Comparison of ENCODE assay signal across 11 cellular contexts in the genomic region with DNA sequence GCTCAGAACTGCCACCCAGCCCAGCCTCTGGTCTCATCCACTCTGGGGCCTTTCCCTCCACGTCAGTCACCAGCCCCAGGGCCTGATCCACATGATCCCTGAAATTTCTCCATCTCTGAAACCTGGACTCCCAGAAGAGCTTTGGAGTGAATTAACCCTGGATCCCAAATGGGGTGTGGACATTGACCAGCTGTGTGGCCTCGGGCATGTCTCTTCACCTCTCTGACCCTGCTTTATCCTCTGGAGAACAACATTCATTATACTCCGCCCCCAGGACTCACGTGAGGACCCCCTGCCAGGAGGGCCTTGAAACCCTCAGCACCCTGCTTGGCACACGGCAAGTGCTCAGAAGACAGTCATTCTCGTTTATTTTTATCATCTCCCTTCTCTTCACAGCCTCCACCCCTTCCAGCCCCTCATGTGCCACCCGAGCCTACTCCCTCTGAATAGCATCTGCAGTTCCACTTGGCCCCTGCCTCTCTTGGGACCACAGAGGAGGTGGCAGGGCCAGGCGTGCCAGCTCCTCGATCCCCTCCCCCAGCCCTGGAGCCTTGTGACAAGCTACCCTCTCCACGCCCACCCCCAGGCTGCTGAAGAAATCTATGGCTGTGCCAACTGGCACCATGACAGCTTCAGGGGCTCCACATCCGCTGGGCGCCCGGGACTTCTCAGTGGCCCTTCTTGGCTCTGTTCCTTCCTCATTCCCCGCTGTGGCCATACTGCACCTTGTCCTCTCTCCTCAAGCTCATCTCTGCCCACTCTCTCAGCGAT. TPM values are rescaled to one million over a fixed set of nuclear protein-coding genes. Genes with fewer than 3 reads are reported as not detected.
DNase-seq lines count a peak whose midpoint lies in the region; ATAC-seq and TF ChIP-seq lines count a peak whose summit lies in the region.
"Had no signal": no experiment of that assay in that cellular context is flagged by ENCODE, and none has a peak within 500 bp of the region (broad histone marks: within the 10 kb centered on the region; RNA-seq: fewer than 3 reads in every experiment).

No MANE protein-coding gene starts in this region.

- WGBS in spleen, 5 donors: 52 to 73% (median 59%) methylated on average over 15 of the region's 15 CpGs

- TF ChIP-seq CTCF in dorsolateral prefrontal cortex (IDR thresholded peaks at IDR 0.05 in 54 of 56, conservative IDR thresholded peaks at IDR 0.05 in 2 of 56; ENCODE audit: low read depth in 1 of 56, partially characterized antibody in 56 of 56) (peak in 8 of 56 donors; percentile 2 to 30 (median 8)), type B pancreatic cell (conservative IDR thresholded peaks at IDR 0.05) (peak; percentile 10), vagina (IDR thresholded peaks at IDR 0.05) (no peak), spleen (IDR thresholded peaks at IDR 0.05 in 8 of 11, conservative IDR thresholded peaks at IDR 0.05 in 3 of 11) (peak in 1 of 11 experiments; percentile 2)

- peaks cover 37% of the 10 kb centered on the region for H3K4me1 Mint-ChIP-seq in type B pancreatic cell (ENCODE audit: unreplicated experiment)

- no peak overlapping the region for H3K4me3 Mint-ChIP-seq in type B pancreatic cell
- H3K4me3 Mint-ChIP-seq: dendritic cell treated with granulocyte-macrophage colony-stimulating factor and Interleukin-4, amounts not matched to agents 40 ng/mL and 50 ng/mL, for 4 days had no signal

- H3K9me3 Mint-ChIP-seq in type B pancreatic cell: no peaks in the 10 kb centered on the region
- H3K9me3 Mint-ChIP-seq: activated naive CD4-positive, alpha-beta T cell treated with anti-CD3 and anti-CD28 coated beads, Interleukin-2, amount 50 U/mL, for 72 hours; dendritic cell treated with granulocyte-macrophage colony-stimulating factor and Interleukin-4, amounts not matched to agents 40 ng/mL and 50 ng/mL, for 4 days had no signal

- no peaks in the 10 kb centered on the region for H3K36me3 Mint-ChIP-seq in type B pancreatic cell
- H3K36me3 Mint-ChIP-seq: activated naive CD4-positive, alpha-beta T cell treated with anti-CD3 and anti-CD28 coated beads, Interleukin-2, amount 50 U/mL, for 72 hours had no signal

- DNase-seq in left cardiac atrium (no peak), Right ventricle myocardium inferior (ENCODE audit: missing footprints) (no peak), NCI-H446 treated with DMSO at 0.1 percent for 48 hours (lab: John Stamatoyannopoulos, UW) (peak; percentile 82), dorsolateral prefrontal cortex (no peak), type B pancreatic cell (ENCODE audit: extremely low spot score, unreplicated experiment) (no peak), vagina (ENCODE audit: extremely low spot score in 2 of 2) (no peak), spleen (no peak)

- intact Hi-C loops in left cardiac atrium (cut with DNase I) (loop anchor here in 1 of 2 donors (1.0 kb wide), 1 partner anchor 83 kb away; no protein-coding TSS in a partner anchor), Right ventricle myocardium inferior (cut with DNase I) (loop anchor here (2.0 kb wide), 1 partner anchor 83 kb away; no protein-coding TSS in a partner anchor), dorsolateral prefrontal cortex (cut with DNase I) (no loop called here), vagina (cut with DNase I) (no loop called here), spleen (cut with DNase I; ENCODE audit: low total_unique reads) (no loop called here)

- H3K4me1 ChIP-seq in vagina (no peaks in the 10 kb centered on the region), spleen (peaks cover 0 to 48% (median 42%) of the 10 kb centered on the region in 6 donors)
- H3K4me1 ChIP-seq: prostate gland had no signal

- H3K4me3 ChIP-seq in dorsolateral prefrontal cortex (peak overlapping the region in 8 of 59 donors; percentile 8 to 24 (median 17)), vagina (no peak overlapping the region), spleen (no peak overlapping the region)
- H3K4me3 ChIP-seq: prostate gland had no signal

- H3K27ac ChIP-seq in dorsolateral prefrontal cortex (peak overlapping the region in 40 of 59 donors; percentile 3 to 78 (median 48)), vagina (no peak overlapping the region), spleen (peak overlapping the region in 1 of 8 donors; percentile 47)
- H3K27ac ChIP-seq: prostate gland had no signal

- no peaks in the 10 kb centered on the region for H3K9me3 ChIP-seq in vagina
- no peaks in the 10 kb centered on the region for H3K9me3 ChIP-seq in spleen
- H3K9me3 ChIP-seq: prostate gland had no signal

- H3K27me3 ChIP-seq in dorsolateral prefrontal cortex: no peaks in the 10 kb centered on the region
- no peaks in the 10 kb centered on the region for H3K27me3 ChIP-seq in vagina
- peaks cover 0 to 12% (median 0%) of the 10 kb centered on the region in 7 donors for H3K27me3 ChIP-seq in spleen (replicated peaks in 1 of 7)

- H3K27me3 Mint-ChIP-seq in type B pancreatic cell: peaks cover 18% of the 10 kb centered on the region

- H3K27ac Mint-ChIP-seq in type B pancreatic cell: no peak overlapping the region
- H3K27ac Mint-ChIP-seq: dendritic cell treated with granulocyte-macrophage colony-stimulating factor and Interleukin-4, amounts not matched to agents 40 ng/mL and 50 ng/mL, for 4 days had no signal

- ATAC-seq in left cardiac atrium (peak; percentile 2 to 13), Right ventricle myocardium inferior (no peak), HG02571 (IDR thresholded peaks at IDR 0.05; ENCODE audit: unreplicated experiment) (no peak)

- H3K36me3 ChIP-seq in vagina (no peaks in the 10 kb centered on the region), spleen (no peaks in the 10 kb centered on the region)
- H3K36me3 ChIP-seq: prostate gland had no signal

- no peak for TF ChIP-seq POLR2A in vagina (IDR thresholded peaks at IDR 0.05)
- no peak for TF ChIP-seq POLR2A in spleen (IDR thresholded peaks at IDR 0.05)

RNA-seq across cellular contexts. Expression of gene ADGRB2, which starts 18.1 kb away (rescaled TPM):
- total RNA-seq in left cardiac atrium (10 to 100 TPM; 14.0 to 18.7 TPM), Right ventricle myocardium inferior (16.1 TPM), dorsolateral prefrontal cortex (100 to 1,000 TPM; 101 to 272 (median 186) TPM), type B pancreatic cell (ENCODE audit: low replicate concordance) (3.2 and 14.2 TPM in 2 replicates), vagina (3.9 TPM), spleen (1 to 10 TPM in 5 of 7 donors, under 1 TPM in 2; 0.82 to 5.1 (median 2.7) TPM)
- 1 to 10 TPM in 1 of 3 donors, under 1 TPM in 2; 0.52 to 1.4 (median 0.57) TPM for polyA plus RNA-seq in spleen

RNA-seq across cellular contexts. Expression of gene COL16A1, which starts 42.3 kb away (rescaled TPM):
- 10 to 100 TPM; 19.8 to 27.5 TPM for total RNA-seq in left cardiac atrium
- 12.7 TPM for total RNA-seq in Right ventricle myocardium inferior
- total RNA-seq in dorsolateral prefrontal cortex: 100 to 1,000 TPM in 60 of 120 experiments, 10 to 100 TPM in 60; 24.6 to 285 (median 97.8) TPM
- total RNA-seq in type B pancreatic cell (ENCODE audit: low replicate concordance): 4.6 and 53.5 TPM in 2 replicates
- 82.3 TPM for total RNA-seq in vagina
- total RNA-seq in spleen: 10 to 100 TPM in 5 of 7 donors, 1 to 10 TPM in 2; 4.7 to 22.0 (median 12.4) TPM
- polyA plus RNA-seq in spleen: 10 to 100 TPM in 2 of 3 donors, 1 to 10 TPM in 1; 9.5 to 25.6 (median 14.4) TPM

Comparison
In these comparisons a context has a peak if more than half of its experiments do, and no peak if none do; other contexts are left out.
1. ATAC-seq: peak in left cardiac atrium (2 of 2); none in Right ventricle myocardium inferior (single experiment) and HG02571 (single experiment).